In genomic region chr19:45172173-45172572, GRCh38 we compare ENCODE assay signal across 11 cellular contexts. TPM values are rescaled to one million over a fixed set of nuclear protein-coding genes. Genes with fewer than 3 reads are reported as not detected.
A peak's percentile ranks its signal among the peaks of the same experiment; 100 is the strongest.
DNase-seq lines count a peak whose midpoint lies in the region; ATAC-seq and TF ChIP-seq lines count a peak whose summit lies in the region.
"Had no signal": no experiment of that assay in that cellular context is flagged by ENCODE, and none has a peak within 500 bp of the region (broad histone marks: within the 10 kb centered on the region; RNA-seq: fewer than 3 reads in every experiment).

No MANE protein-coding gene starts in this region.

- H3K36me3 Mint-ChIP-seq in stimulated activated naive CD8-positive, alpha-beta T cell treated with anti-CD3 and anti-CD28 coated beads, Interleukin-15, Interleukin-2, amounts not matched to agents 100 ng/mL and 50 ng/mL, for 24 hours (ENCODE audit: low read depth): no peaks in the 10 kb centered on the region

- TF ChIP-seq CTCF in heart right ventricle (IDR thresholded peaks at IDR 0.05): no peak
- no peak for TF ChIP-seq CTCF in right atrium auricular region (IDR thresholded peaks at IDR 0.05)
- no peak for TF ChIP-seq CTCF in BE2C (IDR thresholded peaks at IDR 0.05; ENCODE audit: low read depth, low read length)

- H3K36me3 ChIP-seq in heart right ventricle: no peaks in the 10 kb centered on the region
- H3K36me3 ChIP-seq in right atrium auricular region: no peaks in the 10 kb centered on the region
- no peaks in the 10 kb centered on the region for H3K36me3 ChIP-seq in BE2C

- H3K9me3 ChIP-seq in heart right ventricle: no peaks in the 10 kb centered on the region
- H3K9me3 ChIP-seq in right atrium auricular region: no peaks in the 10 kb centered on the region
- H3K9me3 ChIP-seq in BE2C: no peaks in the 10 kb centered on the region
- H3K9me3 ChIP-seq: psoas muscle had no signal

- H3K27me3 Mint-ChIP-seq in stimulated activated naive CD8-positive, alpha-beta T cell treated with anti-CD3 and anti-CD28 coated beads, Interleukin-15, Interleukin-2, amounts not matched to agents 100 ng/mL and 50 ng/mL, for 24 hours: no peaks in the 10 kb centered on the region

- H3K4me3 Mint-ChIP-seq in stimulated activated naive CD8-positive, alpha-beta T cell treated with anti-CD3 and anti-CD28 coated beads, Interleukin-15, Interleukin-2, amounts not matched to agents 100 ng/mL and 50 ng/mL, for 24 hours: no peak overlapping the region

- DNase-seq in heart right ventricle (no peak), right atrium auricular region (ENCODE audit: low spot score) (no peak), T-helper 1 cell (peak in 3 of 5 donors; percentile 17 to 54 (median 28)), dermis blood vessel endothelial cell (peak; percentile 35), foreskin melanocyte (no peak), BE2C (no peak)
- DNase-seq: psoas muscle, substantia nigra, T-helper 9 cell had no signal

- H3K27me3 ChIP-seq in heart right ventricle (no peaks in the 10 kb centered on the region), right atrium auricular region (no peaks in the 10 kb centered on the region), BE2C (no peaks in the 10 kb centered on the region)

- no peak overlapping the region for H3K4me3 ChIP-seq in heart right ventricle
- H3K4me3 ChIP-seq in right atrium auricular region: no peak overlapping the region
- no peak overlapping the region for H3K4me3 ChIP-seq in BE2C (ENCODE audit: low read depth, low read length)
- H3K4me3 ChIP-seq: psoas muscle had no signal

- WGBS in heart right ventricle, 2 donors: 60 to 63% methylated on average over 4 of the region's 4 CpGs

- H3K27ac Mint-ChIP-seq in stimulated activated naive CD8-positive, alpha-beta T cell treated with anti-CD3 and anti-CD28 coated beads, Interleukin-15, Interleukin-2, amounts not matched to agents 100 ng/mL and 50 ng/mL, for 24 hours: peak overlapping the region; percentile 61

- peak overlapping the region; percentile 10 to 78 (median 48) for H3K27ac ChIP-seq in heart right ventricle
- peak overlapping the region in 1 of 2 donors; percentile 35 for H3K27ac ChIP-seq in right atrium auricular region
- H3K27ac ChIP-seq: psoas muscle had no signal

- ATAC-seq in heart right ventricle (peak in 6 of 8 donors; percentile 14 to 76 (median 44)), GM18498 (IDR thresholded peaks at IDR 0.05; ENCODE audit: unreplicated experiment) (no peak)
- ATAC-seq: psoas muscle had no signal

- no peaks in the 10 kb centered on the region for H3K9me3 Mint-ChIP-seq in stimulated activated naive CD8-positive, alpha-beta T cell treated with anti-CD3 and anti-CD28 coated beads, Interleukin-15, Interleukin-2, amounts not matched to agents 100 ng/mL and 50 ng/mL, for 24 hours

- intact Hi-C loops in heart right ventricle (cut with DNase I): loop anchor here in 1 of 10 donors (10.0 kb wide), 1 partner anchor 277 kb away; the partner anchor contains the start of gene TOMM40

- H3K4me1 Mint-ChIP-seq in stimulated activated naive CD8-positive, alpha-beta T cell treated with anti-CD3 and anti-CD28 coated beads, Interleukin-15, Interleukin-2, amounts not matched to agents 100 ng/mL and 50 ng/mL, for 24 hours (ENCODE audit: low read depth): peaks cover 41% of the 10 kb centered on the region

- H3K4me1 ChIP-seq in heart right ventricle (peaks cover 0 to 46% (median 13%) of the 10 kb centered on the region in 9 donors), right atrium auricular region (peaks cover 0 to 13% of the 10 kb centered on the region in 2 donors), BE2C (no peaks in the 10 kb centered on the region)

RNA-seq across cellular contexts. Expression of gene TRAPPC6A, which starts 5.9 kb away (rescaled TPM):
- total RNA-seq in heart right ventricle: 10 to 100 TPM; 14.3 to 24.9 (median 16.8) TPM
- polyA plus RNA-seq in heart right ventricle: 10 to 100 TPM; 15.9 to 18.9 TPM
- total RNA-seq in right atrium auricular region: 10 to 100 TPM; 17.9 to 22.8 TPM
- 8.8 and 36.8 TPM in 2 replicates for total RNA-seq in dermis blood vessel endothelial cell
- polyA plus RNA-seq in BE2C (2012; ENCODE audit: insufficient read depth, insufficient read length, low read depth): 26.1 TPM

RNA-seq across cellular contexts. Expression of gene BLOC1S3, which starts 6.4 kb away (rescaled TPM):
- total RNA-seq in heart right ventricle: 1 to 10 TPM; 2.8 to 8.6 (median 4.8) TPM
- polyA plus RNA-seq in heart right ventricle: 1 to 10 TPM; 2.2 to 6.1 TPM
- total RNA-seq in right atrium auricular region: 1 to 10 TPM; 5.0 to 5.6 TPM
- 8.3 and 10.0 TPM in 2 replicates for total RNA-seq in dermis blood vessel endothelial cell
- 12.6 TPM for polyA plus RNA-seq in BE2C (2012; ENCODE audit: insufficient read depth, insufficient read length, low read depth)

RNA-seq across cellular contexts. Expression of gene NKPD1, which starts 11.4 kb away (rescaled TPM):
- under 1 TPM in 3 of 10 donors, not detected in 7; 0.06 to 0.09 (median 0.07) TPM for total RNA-seq in heart right ventricle
- polyA plus RNA-seq in heart right ventricle: under 1 TPM; 0.06 to 0.07 TPM
- under 1 TPM; 0.16 to 0.22 TPM for total RNA-seq in right atrium auricular region
- 0.34 and 0.37 TPM in 2 replicates for total RNA-seq in dermis blood vessel endothelial cell
- 0.17 TPM for polyA plus RNA-seq in BE2C (2012; ENCODE audit: insufficient read depth, insufficient read length, low read depth)

Comparison
In these comparisons a context has a peak if more than half of its experiments do, and no peak if none do; other contexts are left out.
1. DNase-seq: peak in T-helper 1 cell (3 of 5) and dermis blood vessel endothelial cell (single experiment); none in heart right ventricle (0 of 2), right atrium auricular region (single experiment), foreskin melanocyte (single experiment) and BE2C (single experiment).